Comparison of ENCODE assay signal across 1 cellular context in the genomic region with DNA sequence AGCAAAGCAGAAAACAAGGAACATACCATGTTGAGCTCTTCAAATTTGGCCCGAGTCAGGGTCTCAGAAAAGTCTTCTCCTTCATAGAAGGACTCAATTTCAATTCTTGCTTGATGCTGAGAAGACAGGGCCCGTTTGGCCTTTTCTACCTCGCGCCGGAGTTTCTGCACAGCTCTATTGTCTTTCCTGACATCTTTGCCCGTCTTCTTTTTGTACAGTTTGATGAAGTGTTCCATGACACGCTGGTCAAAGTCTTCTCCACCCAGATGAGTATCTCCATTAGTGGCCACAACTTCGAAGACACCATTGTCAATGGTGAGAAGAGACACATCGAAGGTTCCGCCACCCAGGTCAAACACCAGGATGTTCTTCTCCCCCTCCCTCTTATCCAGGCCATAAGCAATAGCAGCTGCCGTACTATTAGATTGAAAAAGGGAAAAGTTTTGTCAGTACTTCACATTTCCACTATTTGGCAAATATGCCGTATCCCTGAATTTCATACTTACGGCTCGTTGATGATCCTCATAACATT.
TF ChIP-seq lines count a peak whose summit lies in the region.

No MANE protein-coding gene starts in this region.

TF ChIP-seq in HepG2, 621 proteins besides CTCF, POLR2A, EP300 and RAD21:
- no peak for TF ChIP-seq TOPORS (CRISPR knock-in tag; IDR thresholded peaks at IDR 0.05)
- peak; percentile 60; the same call in 1 of the 2 replicates for TF ChIP-seq POLR2G (IDR thresholded peaks at IDR 0.05; ENCODE audit: low read depth, low read length)
- TF ChIP-seq POLR2AphosphoS5 (IDR thresholded peaks at IDR 0.05; ENCODE audit: low read depth, low read length) = 0 out of 2 replicates have a peak, but pooled peaks have one; percentile 8
